Comparison of ENCODE assay signal across 20 cellular contexts in genomic region chr20:40986774-40987173, GRCh38. TPM values are rescaled to one million over a fixed set of nuclear protein-coding genes. Genes with fewer than 3 reads are reported as not detected.
DNase-seq lines count a peak whose midpoint lies in the region; ATAC-seq and TF ChIP-seq lines count a peak whose summit lies in the region.
"Had no signal": no experiment of that assay in that cellular context is flagged by ENCODE, and none has a peak within 500 bp of the region (broad histone marks: within the 10 kb centered on the region; RNA-seq: fewer than 3 reads in every experiment).

No MANE protein-coding gene starts in this region.

- H3K9me2 ChIP-seq in GM23338 (ENCODE audit: insufficient read depth): no peaks in the 10 kb centered on the region; the same call in 1 of the 2 replicates

- H2AFZ ChIP-seq in GM23338: no peak overlapping the region

- no peaks in the 10 kb centered on the region for H3K36me3 Mint-ChIP-seq in activated T-cell treated with anti-CD3 and anti-CD28 coated beads, Interleukin-2, amount 50 U/mL, for 72 hours (ENCODE audit: insufficient read depth in 2 of 2)
- peaks cover 3% of the 10 kb centered on the region for H3K36me3 Mint-ChIP-seq in T-helper 1 cell treated with Interleukin-12 subunit alpha and Interleukin-12 subunit beta and Interleukin-4 antibody, amounts not matched to agents 30 μg/mL and 1 μg/mL, for 36 hours (ENCODE audit: low read depth)
- no peaks in the 10 kb centered on the region for H3K36me3 Mint-ChIP-seq in stimulated activated effector memory CD8-positive, alpha-beta T cell treated with anti-CD3 and anti-CD28 coated beads, Interleukin-12 subunit alpha, Interleukin-12 subunit beta, amount 100 ng/mL, for 72 hours
- no peaks in the 10 kb centered on the region for H3K36me3 Mint-ChIP-seq in GM23338 (ENCODE audit: low read depth)
- H3K36me3 Mint-ChIP-seq: natural killer cell treated with Interleukin-12 subunit alpha and Interleukin-12 subunit beta and Interleukin-15 and Interleukin-18, amount 100 ng/mL, for 72 hours had no signal

- no peaks in the 10 kb centered on the region for H3F3A ChIP-seq in GM23338 (replicated peaks; ENCODE audit: low read depth)

- H3K36me3 ChIP-seq in GM23338 (ENCODE audit: insufficient read depth): no peaks in the 10 kb centered on the region
- H3K36me3 ChIP-seq: ascending aorta, colonic mucosa, gastroesophageal sphincter had no signal

- no peak overlapping the region for H3K4me3 ChIP-seq in GM23338
- H3K4me3 ChIP-seq: ascending aorta, colonic mucosa, gastroesophageal sphincter, lung had no signal

- ATAC-seq in activated T-cell treated with anti-CD3 and anti-CD28 coated beads, Interleukin-2, amount 50 U/mL, for 72 hours (replicated peaks in 1 of 2): peak; percentile 45 to 51
- ATAC-seq in HG03342 (IDR thresholded peaks at IDR 0.05; ENCODE audit: unreplicated experiment) (peak; percentile 32), HG03432 (IDR thresholded peaks at IDR 0.05; ENCODE audit: unreplicated experiment) (no peak), GM23338 (no peak)
- peak; percentile 74 for ATAC-seq in stimulated activated effector memory CD8-positive, alpha-beta T cell treated with anti-CD3 and anti-CD28 coated beads, Interleukin-12 subunit alpha, Interleukin-12 subunit beta, amount 100 ng/mL, for 72 hours
- ATAC-seq: activated CD4-positive, CD25-positive, alpha-beta regulatory T cell treated with anti-CD3 and anti-CD28 coated beads, Interleukin-2, amount 50 U/mL, for 24 hours; gastroesophageal sphincter had no signal

- H3K27ac Mint-ChIP-seq in activated T-cell treated with anti-CD3 and anti-CD28 coated beads, Interleukin-2, amount 50 U/mL, for 72 hours: no peak overlapping the region
- peak overlapping the region; percentile 31 for H3K27ac Mint-ChIP-seq in T-helper 1 cell treated with Interleukin-12 subunit alpha and Interleukin-12 subunit beta and Interleukin-4 antibody, amounts not matched to agents 30 μg/mL and 1 μg/mL, for 36 hours
- H3K27ac Mint-ChIP-seq in stimulated activated effector memory CD8-positive, alpha-beta T cell treated with anti-CD3 and anti-CD28 coated beads, Interleukin-12 subunit alpha, Interleukin-12 subunit beta, amount 100 ng/mL, for 72 hours: peak overlapping the region; percentile 74
- no peak overlapping the region for H3K27ac Mint-ChIP-seq in GM23338
- H3K27ac Mint-ChIP-seq: progenitor cell of endocrine pancreas had no signal

- no peaks in the 10 kb centered on the region for H3K9me3 Mint-ChIP-seq in activated T-cell treated with anti-CD3 and anti-CD28 coated beads, Interleukin-2, amount 50 U/mL, for 72 hours
- no peaks in the 10 kb centered on the region for H3K9me3 Mint-ChIP-seq in T-helper 1 cell treated with Interleukin-12 subunit alpha and Interleukin-12 subunit beta and Interleukin-4 antibody, amounts not matched to agents 30 μg/mL and 1 μg/mL, for 36 hours
- H3K9me3 Mint-ChIP-seq in stimulated activated effector memory CD8-positive, alpha-beta T cell treated with anti-CD3 and anti-CD28 coated beads, Interleukin-12 subunit alpha, Interleukin-12 subunit beta, amount 100 ng/mL, for 72 hours: no peaks in the 10 kb centered on the region
- peaks cover 14% of the 10 kb centered on the region; the same call in 2 of the 3 replicates for H3K9me3 Mint-ChIP-seq in GM23338
- H3K9me3 Mint-ChIP-seq: natural killer cell treated with Interleukin-12 subunit alpha and Interleukin-12 subunit beta and Interleukin-15 and Interleukin-18, amount 100 ng/mL, for 72 hours had no signal

- no peak for TF ChIP-seq CTCF in GM23338 (conservative IDR thresholded peaks at IDR 0.05; ENCODE audit: low read depth in 2 of 2)

- H3K27me3 ChIP-seq in GM23338 (ENCODE audit: insufficient read depth): no peaks in the 10 kb centered on the region
- H3K27me3 ChIP-seq: ascending aorta, colonic mucosa, gastroesophageal sphincter had no signal

- H3K27me3 Mint-ChIP-seq in activated T-cell treated with anti-CD3 and anti-CD28 coated beads, Interleukin-2, amount 50 U/mL, for 72 hours (ENCODE audit: low read depth): no peaks in the 10 kb centered on the region
- no peaks in the 10 kb centered on the region for H3K27me3 Mint-ChIP-seq in T-helper 1 cell treated with Interleukin-12 subunit alpha and Interleukin-12 subunit beta and Interleukin-4 antibody, amounts not matched to agents 30 μg/mL and 1 μg/mL, for 36 hours (ENCODE audit: low read depth)
- peaks cover 10% of the 10 kb centered on the region for H3K27me3 Mint-ChIP-seq in GM23338 (ENCODE audit: insufficient read depth, low read depth, poor library complexity)
- H3K27me3 Mint-ChIP-seq: natural killer cell treated with Interleukin-12 subunit alpha and Interleukin-12 subunit beta and Interleukin-15 and Interleukin-18, amount 100 ng/mL, for 72 hours; progenitor cell of endocrine pancreas had no signal

- peaks cover 33% of the 10 kb centered on the region for H3K4me1 Mint-ChIP-seq in activated T-cell treated with anti-CD3 and anti-CD28 coated beads, Interleukin-2, amount 50 U/mL, for 72 hours (ENCODE audit: low read depth)
- H3K4me1 Mint-ChIP-seq in T-helper 1 cell treated with Interleukin-12 subunit alpha and Interleukin-12 subunit beta and Interleukin-4 antibody, amounts not matched to agents 30 μg/mL and 1 μg/mL, for 36 hours (ENCODE audit: low read depth): peaks cover 29% of the 10 kb centered on the region
- peaks cover 30% of the 10 kb centered on the region for H3K4me1 Mint-ChIP-seq in stimulated activated effector memory CD8-positive, alpha-beta T cell treated with anti-CD3 and anti-CD28 coated beads, Interleukin-12 subunit alpha, Interleukin-12 subunit beta, amount 100 ng/mL, for 72 hours
- peaks cover 7% of the 10 kb centered on the region for H3K4me1 Mint-ChIP-seq in GM23338

- H3K27ac ChIP-seq in GM23338 (ENCODE audit: low read depth): no peak overlapping the region
- H3K27ac ChIP-seq: ascending aorta, colonic mucosa, epithelial cell of prostate, gastroesophageal sphincter had no signal

- H4K20me1 ChIP-seq in GM23338 (replicated peaks; ENCODE audit: insufficient read depth): no peaks in the 10 kb centered on the region

- no peak overlapping the region for H3K4me3 Mint-ChIP-seq in activated T-cell treated with anti-CD3 and anti-CD28 coated beads, Interleukin-2, amount 50 U/mL, for 72 hours
- peak overlapping the region; percentile 23 for H3K4me3 Mint-ChIP-seq in T-helper 1 cell treated with Interleukin-12 subunit alpha and Interleukin-12 subunit beta and Interleukin-4 antibody, amounts not matched to agents 30 μg/mL and 1 μg/mL, for 36 hours
- H3K4me3 Mint-ChIP-seq in stimulated activated effector memory CD8-positive, alpha-beta T cell treated with anti-CD3 and anti-CD28 coated beads, Interleukin-12 subunit alpha, Interleukin-12 subunit beta, amount 100 ng/mL, for 72 hours: no peak overlapping the region
- no peak overlapping the region for H3K4me3 Mint-ChIP-seq in GM23338

- DNase-seq in activated T-cell treated with anti-CD3 and anti-CD28 coated beads, Interleukin-2, amount 50 U/mL, for 72 hours: no peak
- DNase-seq in activated T-cell treated with anti-CD3 and anti-CD28 coated beads for 4 hours: no peak
- no peak for DNase-seq in stimulated activated effector memory CD8-positive, alpha-beta T cell treated with anti-CD3 and anti-CD28 coated beads, Interleukin-12 subunit alpha, Interleukin-12 subunit beta, amount 100 ng/mL, for 72 hours (ENCODE audit: low spot score in 2 of 2)
- no peak for DNase-seq in GM23338 (ENCODE audit: low spot score)
- no peak for DNase-seq in cerebellum (ENCODE audit: low spot score)
- DNase-seq: Caco-2; colonic mucosa; NCI-H187; NCI-H524; stimulated activated CD4-positive, alpha-beta T cell treated with anti-CD3 and anti-CD28 coated beads, Interleukin-12 subunit alpha, Interleukin-12 subunit beta, amount 100 ng/mL, for 4 hours had no signal

- H3K79me2 ChIP-seq in GM23338 (replicated peaks; ENCODE audit: insufficient read depth): no peaks in the 10 kb centered on the region

- H3K4me2 ChIP-seq in GM23338: no peak overlapping the region

- no peaks in the 10 kb centered on the region for H3K4me1 ChIP-seq in GM23338 (ENCODE audit: insufficient read depth)
- H3K4me1 ChIP-seq: ascending aorta, colonic mucosa had no signal

TF ChIP-seq in GM23338, 12 proteins besides CTCF, POLR2A, EP300 and RAD21 (continues in another document):
- TF ChIP-seq NANOG (IDR thresholded peaks at IDR 0.05; ENCODE audit: borderline replicate concordance) (no peak), ZNF114 (CRISPR knock-in tag; IDR thresholded peaks at IDR 0.05) (no peak), ZNF331 (CRISPR knock-in tag; IDR thresholded peaks at IDR 0.05; ENCODE audit: low read depth) (no peak), JUNB (IDR thresholded peaks at IDR 0.05; ENCODE audit: unreplicated experiment) (no peak)

RNA-seq across cellular contexts. Expression of gene TOP1, which starts 41.8 kb away (rescaled TPM):
- 10 to 100 TPM; 78.7 to 86.1 TPM for total RNA-seq in activated T-cell treated with anti-CD3 and anti-CD28 coated beads, Interleukin-2, amount 50 U/mL, for 72 hours
- 57.4 and 62.4 TPM in 2 replicates for total RNA-seq in GM23338 (2014; rRNA removed; shearing (Covaris generic))
- 101 and 102 TPM in 2 replicates for polyA plus RNA-seq in GM23338 (2016; fragmentation: Nextera tagmentation; extraction: Ambion mirVana)
- 19.4 TPM for total RNA-seq in cerebellum

Comparison
In these comparisons a context has a peak if more than half of its experiments do, and no peak if none do; other contexts are left out.
1. ATAC-seq: peak in activated T-cell treated with anti-CD3 and anti-CD28 coated beads, Interleukin-2, amount 50 U/mL, for 72 hours (2 of 2), HG03342 (single experiment) and stimulated activated effector memory CD8-positive, alpha-beta T cell treated with anti-CD3 and anti-CD28 coated beads, Interleukin-12 subunit alpha, Interleukin-12 subunit beta, amount 100 ng/mL, for 72 hours (single experiment); none in HG03432 (single experiment) and GM23338 (single experiment).
2. H3K27ac Mint-ChIP-seq: peak in T-helper 1 cell treated with Interleukin-12 subunit alpha and Interleukin-12 subunit beta and Interleukin-4 antibody, amounts not matched to agents 30 μg/mL and 1 μg/mL, for 36 hours (single experiment) and stimulated activated effector memory CD8-positive, alpha-beta T cell treated with anti-CD3 and anti-CD28 coated beads, Interleukin-12 subunit alpha, Interleukin-12 subunit beta, amount 100 ng/mL, for 72 hours (single experiment); none in activated T-cell treated with anti-CD3 and anti-CD28 coated beads, Interleukin-2, amount 50 U/mL, for 72 hours (single experiment) and GM23338 (single experiment).